Comparison of ENCODE assay signal across 15 cellular contexts in genomic region chr9:82880353-82880752, GRCh38.
A peak's percentile ranks its signal among the peaks of the same experiment; 100 is the strongest.
DNase-seq lines count a peak whose midpoint lies in the region; TF ChIP-seq lines count a peak whose summit lies in the region.
"Had no signal": no experiment of that assay in that cellular context is flagged by ENCODE, and none has a peak within 500 bp of the region (broad histone marks: within the 10 kb centered on the region; RNA-seq: fewer than 3 reads in every experiment).

No MANE protein-coding gene starts in this region.

- H3K27ac ChIP-seq in brain microvascular endothelial cell = no peak overlapping the region
- H3K27ac ChIP-seq: BLaER1 treated with 17β-estradiol and CSF1 and Interleukin-3, amounts not matched to agents 10 nM and 100 nM; HL-60 had no signal

- 0 out of 2 replicates have a peak overlapping the region, but pooled peaks have one; percentile 47 for H3K9ac ChIP-seq in ES-I3 (ENCODE audit: low read depth, low read length)
- H3K9ac ChIP-seq: BLaER1 treated with 17β-estradiol and CSF1 and Interleukin-3, amounts not matched to agents 10 nM and 100 nM had no signal

- no peaks in the 10 kb centered on the region for H3K9me3 ChIP-seq in ES-I3 (ENCODE audit: control insufficient read depth, insufficient read depth, low read length)

- in situ Hi-C loops in brain microvascular endothelial cell (cut with HindIII; ENCODE audit: low pct_ligation_motif_present, low sequenced_read_pairs) = no loop called here

- H3K36me3 ChIP-seq in ES-I3 (ENCODE audit: insufficient read depth, low read length) (peaks cover 3% of the 10 kb centered on the region; the same call in 1 of the 2 replicates), brain microvascular endothelial cell (replicated peaks) (no peaks in the 10 kb centered on the region)
- H3K36me3 ChIP-seq: BLaER1 treated with 17β-estradiol and CSF1 and Interleukin-3, amounts not matched to agents 10 nM and 100 nM had no signal

- no peak overlapping the region for H3K4me3 ChIP-seq in brain microvascular endothelial cell (ENCODE audit: low read depth, low read length)
- H3K4me3 ChIP-seq: BLaER1 treated with 17β-estradiol and CSF1 and Interleukin-3, amounts not matched to agents 10 nM and 100 nM; GM12878 had no signal

- H3K27me3 ChIP-seq in brain microvascular endothelial cell (replicated peaks) = no peaks in the 10 kb centered on the region
- H3K27me3 ChIP-seq: BLaER1 treated with 17β-estradiol and CSF1 and Interleukin-3, amounts not matched to agents 10 nM and 100 nM had no signal

- TF ChIP-seq CTCF in brain microvascular endothelial cell (IDR thresholded peaks at IDR 0.05; ENCODE audit: low read depth, low read length, missing control alignments) = no peak

- peaks cover 50% of the 10 kb centered on the region for H3K4me1 ChIP-seq in ES-I3 (ENCODE audit: insufficient read depth, low read length)
- H3K4me1 ChIP-seq: BLaER1 treated with 17β-estradiol and CSF1 and Interleukin-3, amounts not matched to agents 10 nM and 100 nM had no signal

- peak; percentile 9 for DNase-seq in M059J (ENCODE audit: low read depth)
- DNase-seq in left kidney (ENCODE audit: low read depth, low spot score) = peak; percentile 20
- DNase-seq in ureter (ENCODE audit: low spot score) = no peak
- no peak for DNase-seq in brain microvascular endothelial cell
- no peak for DNase-seq in activated CD8-positive, alpha-beta memory T cell treated with anti-CD3 and anti-CD28 coated beads, Interleukin-2, amount 50 U/mL, for 48 hours
- no peak for DNase-seq in T-helper 1 cell
- DNase-seq: 8988T; Calu3; CD8-positive, alpha-beta T cell; DMS79 treated with DMSO at 0.1 percent for 48 hours; HCEC 1CT had no signal

Comparison
In these comparisons a context has a peak if more than half of its experiments do, and no peak if none do; other contexts are left out.
1. DNase-seq: peak in M059J (single experiment) and left kidney (single experiment); none in ureter (single experiment), brain microvascular endothelial cell (single experiment), activated CD8-positive, alpha-beta memory T cell treated with anti-CD3 and anti-CD28 coated beads, Interleukin-2, amount 50 U/mL, for 48 hours (single experiment) and T-helper 1 cell (0 of 5).